Comparison of ENCODE assay signal across 17 cellular contexts in genomic region chr4:132417220-132417619, GRCh38.
DNase-seq lines count a peak whose midpoint lies in the region; ATAC-seq and TF ChIP-seq lines count a peak whose summit lies in the region.
"Had no signal": no experiment of that assay in that cellular context is flagged by ENCODE, and none has a peak within 500 bp of the region (broad histone marks: within the 10 kb centered on the region; RNA-seq: fewer than 3 reads in every experiment).

No MANE protein-coding gene starts in this region.

- intact Hi-C loops in left colon (cut with DNase I, micrococcal nuclease), result no loop called here

- POLR2A ChIA-PET in HEK293T (lab: Yijun Ruan, JAX), result no interaction called here

- DNase-seq in ELR (ENCODE audit: low read depth) (peak; percentile 34), HEK293T (ENCODE audit: extremely low spot score) (no peak), RKO (ENCODE audit: low spot score) (peak; percentile 11), iPS DF 4.7 (ENCODE audit: extremely low read depth, low spot score) (peak; percentile 9), KG1 (lab: John Stamatoyannopoulos, UW) (no peak), left colon (no peak)
- DNase-seq: ACHN, AML-193, DMS153, EL, H7, NCI-H1105 treated with DMSO at 0.1 percent for 48 hours, NCI-H1694, NCI-H2081 treated with DMSO at 0.1 percent for 48 hours, NCI-H510A treated with DMSO at 0.1 percent for 48 hours, NCI-H774 had no signal

- CTCF ChIA-PET in HEK293T (lab: Yijun Ruan, JAX), result no interaction called here

- ATAC-seq in left colon, result no peak
- ATAC-seq in HG02588 (IDR thresholded peaks at IDR 0.05; ENCODE audit: unreplicated experiment), result no peak

TF ChIP-seq in HEK293T, 16 proteins besides CTCF, POLR2A, EP300 and RAD21:
- TF ChIP-seq ZNF384 (IDR thresholded peaks at IDR 0.05) (peak; percentile 72; the same call in 1 of the 2 replicates), CTBP1 (IDR thresholded peaks at IDR 0.05; ENCODE audit: borderline replicate concordance) (no peak)

Comparison
In these comparisons a context has a peak if more than half of its experiments do, and no peak if none do; other contexts are left out.
1. DNase-seq: peak in ELR (single experiment), RKO (single experiment) and iPS DF 4.7 (single experiment); none in HEK293T (single experiment), KG1 (single experiment) and left colon (0 of 2).